In genomic region chr14:41022932-41023331, GRCh38 we compare ENCODE assay signal across 16 cellular contexts.
"Had no signal": no experiment of that assay in that cellular context is flagged by ENCODE, and none has a peak within 500 bp of the region (broad histone marks: within the 10 kb centered on the region; RNA-seq: fewer than 3 reads in every experiment).

No MANE protein-coding gene starts in this region.

- FAIRE-seq: colon had no signal

- H3K4me1 ChIP-seq: adrenal gland, gastroesophageal sphincter, heart left ventricle, left ventricle myocardium inferior, transverse colon, uterus had no signal

- H3K36me3 ChIP-seq: adrenal gland, gastroesophageal sphincter, heart left ventricle, left ventricle myocardium inferior, transverse colon, uterus had no signal

- H3K4me3 ChIP-seq: adrenal gland, gastroesophageal sphincter, heart left ventricle, left ventricle myocardium inferior, skin epidermis, transverse colon, uterus had no signal

- ATAC-seq: activated naive CD4-positive, alpha-beta T cell treated with anti-CD3 and anti-CD28 coated beads, Interleukin-2, amount 50 U/mL, for 72 hours; gastroesophageal sphincter; heart left ventricle; right cardiac atrium had no signal

- H3K27ac ChIP-seq: adrenal gland, gastroesophageal sphincter, heart left ventricle, left ventricle myocardium inferior, skin epidermis, transverse colon, uterus had no signal

- DNase-seq: activated CD4-positive, CD25-positive, alpha-beta regulatory T cell treated with anti-CD3 and anti-CD28 coated beads, Interleukin-2, amount 50 U/mL, for 72 hours; activated gamma-delta T cell treated with Interleukin-2 at 50 U/mL for 16 hours; adrenal gland; caudate nucleus; endodermal cell; heart left ventricle; kidney glomerular epithelial cell; left ventricle myocardium inferior; right cardiac atrium; T1000; transverse colon; uterus had no signal

- H3K9me3 ChIP-seq: adrenal gland, gastroesophageal sphincter, transverse colon, uterus had no signal

- H3K27me3 ChIP-seq: adrenal gland, gastroesophageal sphincter, heart left ventricle, transverse colon, uterus had no signal
